In the genomic region with DNA sequence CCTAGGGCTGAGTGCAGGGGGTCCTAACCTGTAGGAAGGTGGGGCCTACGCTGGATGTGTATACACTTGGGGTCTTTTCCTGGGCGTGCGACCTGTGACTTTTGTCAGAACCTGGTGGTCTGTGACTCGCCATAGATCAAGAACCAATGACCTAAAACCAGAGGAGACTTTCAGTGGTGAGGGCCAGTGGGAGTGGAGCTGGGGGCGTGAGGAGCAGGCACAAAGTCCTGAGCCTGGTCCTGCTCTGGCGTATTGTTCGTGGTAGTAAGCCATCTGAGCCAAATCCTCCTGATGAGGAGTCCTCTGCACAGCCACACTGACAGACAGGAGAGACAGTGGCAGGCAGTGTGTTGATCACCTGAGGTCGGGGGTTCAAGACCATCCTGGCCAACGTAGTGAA, we compare ENCODE assay signal across 1 cellular context.
A peak's percentile ranks its signal among the peaks of the same experiment; 100 is the strongest.
TF ChIP-seq lines count a peak whose summit lies in the region.

No MANE protein-coding gene starts in this region.

TF ChIP-seq in H1, 55 proteins besides CTCF, POLR2A, EP300 and RAD21:
- TF ChIP-seq CEBPB (IDR thresholded peaks at IDR 0.05; ENCODE audit: low read depth, low read length) (no peak), KDM1A (IDR thresholded peaks at IDR 0.05; ENCODE audit: borderline replicate concordance, low read length) (0 out of 2 replicates have a peak, but pooled peaks have one; percentile 7)
